1 cellular context compared by ENCODE assay signal in genomic region chr15:73928971-73929627, GRCh38.
TF ChIP-seq lines count a peak whose summit lies in the region.

No MANE protein-coding gene starts in this region.

TF ChIP-seq in GM23338, 12 proteins besides CTCF, POLR2A, EP300 and RAD21 (continued from another document):
- TF ChIP-seq, protein P1, sequence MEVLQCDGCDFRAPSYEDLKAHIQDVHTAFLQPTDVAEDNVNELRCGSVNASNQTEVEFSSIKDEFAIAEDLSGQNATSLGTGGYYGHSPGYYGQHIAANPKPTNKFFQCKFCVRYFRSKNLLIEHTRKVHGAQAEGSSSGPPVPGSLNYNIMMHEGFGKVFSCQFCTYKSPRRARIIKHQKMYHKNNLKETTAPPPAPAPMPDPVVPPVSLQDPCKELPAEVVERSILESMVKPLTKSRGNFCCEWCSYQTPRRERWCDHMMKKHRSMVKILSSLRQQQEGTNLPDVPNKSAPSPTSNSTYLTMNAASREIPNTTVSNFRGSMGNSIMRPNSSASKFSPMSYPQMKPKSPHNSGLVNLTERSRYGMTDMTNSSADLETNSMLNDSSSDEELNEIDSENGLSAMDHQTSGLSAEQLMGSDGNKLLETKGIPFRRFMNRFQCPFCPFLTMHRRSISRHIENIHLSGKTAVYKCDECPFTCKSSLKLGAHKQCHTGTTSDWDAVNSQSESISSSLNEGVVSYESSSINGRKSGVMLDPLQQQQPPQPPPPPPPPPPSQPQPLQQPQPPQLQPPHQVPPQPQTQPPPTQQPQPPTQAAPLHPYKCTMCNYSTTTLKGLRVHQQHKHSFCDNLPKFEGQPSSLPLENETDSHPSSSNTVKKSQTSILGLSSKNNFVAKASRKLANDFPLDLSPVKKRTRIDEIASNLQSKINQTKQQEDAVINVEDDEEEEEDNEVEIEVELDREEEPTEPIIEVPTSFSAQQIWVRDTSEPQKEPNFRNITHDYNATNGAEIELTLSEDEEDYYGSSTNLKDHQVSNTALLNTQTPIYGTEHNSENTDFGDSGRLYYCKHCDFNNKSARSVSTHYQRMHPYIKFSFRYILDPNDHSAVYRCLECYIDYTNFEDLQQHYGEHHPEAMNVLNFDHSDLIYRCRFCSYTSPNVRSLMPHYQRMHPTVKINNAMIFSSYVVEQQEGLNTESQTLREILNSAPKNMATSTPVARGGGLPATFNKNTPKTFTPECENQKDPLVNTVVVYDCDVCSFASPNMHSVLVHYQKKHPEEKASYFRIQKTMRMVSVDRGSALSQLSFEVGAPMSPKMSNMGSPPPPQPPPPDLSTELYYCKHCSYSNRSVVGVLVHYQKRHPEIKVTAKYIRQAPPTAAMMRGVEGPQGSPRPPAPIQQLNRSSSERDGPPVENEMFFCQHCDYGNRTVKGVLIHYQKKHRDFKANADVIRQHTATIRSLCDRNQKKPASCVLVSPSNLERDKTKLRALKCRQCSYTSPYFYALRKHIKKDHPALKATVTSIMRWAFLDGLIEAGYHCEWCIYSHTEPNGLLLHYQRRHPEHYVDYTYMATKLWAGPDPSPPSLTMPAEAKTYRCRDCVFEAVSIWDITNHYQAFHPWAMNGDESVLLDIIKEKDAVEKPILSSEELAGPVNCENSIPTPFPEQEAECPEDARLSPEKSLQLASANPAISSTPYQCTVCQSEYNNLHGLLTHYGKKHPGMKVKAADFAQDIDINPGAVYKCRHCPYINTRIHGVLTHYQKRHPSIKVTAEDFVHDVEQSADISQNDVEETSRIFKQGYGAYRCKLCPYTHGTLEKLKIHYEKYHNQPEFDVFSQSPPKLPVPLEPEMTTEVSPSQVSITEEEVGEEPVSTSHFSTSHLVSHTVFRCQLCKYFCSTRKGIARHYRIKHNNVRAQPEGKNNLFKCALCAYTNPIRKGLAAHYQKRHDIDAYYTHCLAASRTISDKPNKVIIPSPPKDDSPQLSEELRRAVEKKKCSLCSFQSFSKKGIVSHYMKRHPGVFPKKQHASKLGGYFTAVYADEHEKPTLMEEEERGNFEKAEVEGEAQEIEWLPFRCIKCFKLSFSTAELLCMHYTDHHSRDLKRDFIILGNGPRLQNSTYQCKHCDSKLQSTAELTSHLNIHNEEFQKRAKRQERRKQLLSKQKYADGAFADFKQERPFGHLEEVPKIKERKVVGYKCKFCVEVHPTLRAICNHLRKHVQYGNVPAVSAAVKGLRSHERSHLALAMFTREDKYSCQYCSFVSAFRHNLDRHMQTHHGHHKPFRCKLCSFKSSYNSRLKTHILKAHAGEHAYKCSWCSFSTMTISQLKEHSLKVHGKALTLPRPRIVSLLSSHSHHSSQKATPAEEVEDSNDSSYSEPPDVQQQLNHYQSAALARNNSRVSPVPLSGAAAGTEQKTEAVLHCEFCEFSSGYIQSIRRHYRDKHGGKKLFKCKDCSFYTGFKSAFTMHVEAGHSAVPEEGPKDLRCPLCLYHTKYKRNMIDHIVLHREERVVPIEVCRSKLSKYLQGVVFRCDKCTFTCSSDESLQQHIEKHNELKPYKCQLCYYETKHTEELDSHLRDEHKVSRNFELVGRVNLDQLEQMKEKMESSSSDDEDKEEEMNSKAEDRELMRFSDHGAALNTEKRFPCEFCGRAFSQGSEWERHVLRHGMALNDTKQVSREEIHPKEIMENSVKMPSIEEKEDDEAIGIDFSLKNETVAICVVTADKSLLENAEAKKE (CRISPR knock-in tag; IDR thresholded peaks at IDR 0.05): no peak
- TF ChIP-seq ZNF114 (CRISPR knock-in tag; IDR thresholded peaks at IDR 0.05): no peak
- no peak for TF ChIP-seq ETS1 (IDR thresholded peaks at IDR 0.05)
- TF ChIP-seq JUNB (IDR thresholded peaks at IDR 0.05; ENCODE audit: unreplicated experiment): no peak
- TF ChIP-seq REST (IDR thresholded peaks at IDR 0.05; ENCODE audit: unreplicated experiment): no peak
- no peak for TF ChIP-seq ZNF331 (CRISPR knock-in tag; IDR thresholded peaks at IDR 0.05; ENCODE audit: low read depth)
- TF ChIP-seq POLR2AphosphoS5 (IDR thresholded peaks at IDR 0.05; ENCODE audit: low read depth): no peak
- no peak for TF ChIP-seq NANOG (IDR thresholded peaks at IDR 0.05; ENCODE audit: borderline replicate concordance)
- TF ChIP-seq CREB1 (CRISPR knock-in tag; IDR thresholded peaks at IDR 0.05; ENCODE audit: low read depth): no peak
- TF ChIP-seq EZH2phosphoT487 (IDR thresholded peaks at IDR 0.05; ENCODE audit: unreplicated experiment): no peak
